ENCODE assay signal across 8 cellular contexts in the genomic region with DNA sequence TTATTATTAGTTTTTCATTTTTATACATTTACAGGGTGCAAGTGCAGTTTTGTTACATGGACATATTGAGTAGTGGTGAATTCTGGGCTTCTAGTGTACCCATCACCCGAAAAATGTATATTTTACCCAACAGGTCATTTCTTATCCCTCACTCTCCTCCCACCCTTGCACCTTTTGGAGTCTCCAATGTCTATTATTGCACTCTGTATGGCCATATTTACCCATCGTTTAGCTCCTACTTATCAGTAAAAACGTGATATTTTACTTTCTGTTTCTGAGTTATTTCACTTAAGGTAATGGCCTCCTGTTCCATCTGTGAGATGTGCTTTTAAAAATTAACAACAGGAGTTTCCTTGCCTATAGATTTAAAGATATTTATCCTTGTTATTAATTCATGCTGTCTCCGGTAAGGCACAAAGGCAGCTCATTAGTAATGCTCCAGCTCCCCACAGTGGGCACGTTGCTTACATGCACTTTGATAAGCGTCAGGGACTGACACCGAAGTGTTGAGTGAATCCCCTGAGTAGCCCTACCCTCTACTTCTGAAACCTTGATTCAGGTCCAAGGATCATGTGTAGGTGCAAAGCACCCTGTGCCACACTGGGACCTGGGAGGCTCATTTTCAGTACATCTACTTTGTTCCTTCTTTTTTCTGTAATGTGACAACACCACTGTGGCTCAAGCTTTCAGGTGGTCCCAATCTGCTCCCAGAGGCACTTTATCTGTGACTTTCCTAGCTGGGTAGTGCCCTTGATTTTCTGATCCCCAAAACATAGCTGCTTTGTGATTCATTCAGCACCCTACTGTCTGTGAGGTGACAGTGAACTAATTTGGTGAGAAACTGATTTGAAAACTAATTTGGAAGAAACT. TPM values are rescaled to one million over a fixed set of nuclear protein-coding genes. Genes with fewer than 3 reads are reported as not detected.
A peak's percentile ranks its signal among the peaks of the same experiment; 100 is the strongest.
DNase-seq lines count a peak whose midpoint lies in the region; ATAC-seq and TF ChIP-seq lines count a peak whose summit lies in the region.

No MANE protein-coding gene starts in this region.

- peak; percentile 91 for ATAC-seq in GM19372 (IDR thresholded peaks at IDR 0.05; ENCODE audit: low read depth, unreplicated experiment)
- ATAC-seq in HG03196 (IDR thresholded peaks at IDR 0.05; ENCODE audit: unreplicated experiment): peak; percentile 86
- peak; percentile 54 to 77 for ATAC-seq in activated T-cell treated with anti-CD3 and anti-CD28 coated beads, Interleukin-2, amount 50 U/mL, for 4 hours
- peak; percentile 51 to 89 (median 88) for ATAC-seq in heart left ventricle

- intact Hi-C loops in heart left ventricle (cut with DNase I): loop anchor here (2.0 to 10.0 kb wide), 9 partner anchors 73 to 380 kb away; no protein-coding TSS in a partner anchor

- no peaks in the 10 kb centered on the region for H3K9me3 ChIP-seq in heart left ventricle
- no peaks in the 10 kb centered on the region for H3K9me3 ChIP-seq in smooth muscle cell (replicated peaks; ENCODE audit: low read depth)

- H3K36me3 ChIP-seq in heart left ventricle (no peaks in the 10 kb centered on the region), smooth muscle cell (ENCODE audit: low read depth) (no peaks in the 10 kb centered on the region)

- H3K4me2 ChIP-seq in smooth muscle cell: no peak overlapping the region

- H3K9me3 Mint-ChIP-seq in activated T-cell treated with anti-CD3 and anti-CD28 coated beads, Interleukin-2, amount 50 U/mL, for 4 hours: no peaks in the 10 kb centered on the region

- H3K27ac ChIP-seq in heart left ventricle (no peak overlapping the region), smooth muscle cell (ENCODE audit: low read depth) (no peak overlapping the region)

- TF ChIP-seq CTCF in heart left ventricle (IDR thresholded peaks at IDR 0.05) (peak; percentile 22 to 67 (median 54)), smooth muscle cell (IDR thresholded peaks at IDR 0.05; ENCODE audit: borderline replicate concordance, insufficient read depth, poor library complexity, severe bottlenecking) (peak; percentile 50)

- 13 to 15% (median 13%) methylated on average over 7 of the region's 7 CpGs for WGBS in heart left ventricle, 4 donors
- 30% methylated on average over 7 of the region's 7 CpGs for WGBS in smooth muscle cell (ENCODE audit: low lambda C conversion rate)

- H3K79me2 ChIP-seq in smooth muscle cell (ENCODE audit: low read depth): no peaks in the 10 kb centered on the region

- H3K27me3 ChIP-seq in heart left ventricle: peaks cover 0 to 3% (median 0%) of the 10 kb centered on the region in 9 donors
- H3K27me3 ChIP-seq in smooth muscle cell (ENCODE audit: low read depth): no peaks in the 10 kb centered on the region

- H3K4me1 Mint-ChIP-seq in activated T-cell treated with anti-CD3 and anti-CD28 coated beads, Interleukin-2, amount 50 U/mL, for 4 hours (ENCODE audit: low read depth): no peaks in the 10 kb centered on the region

- no peak for TF ChIP-seq POLR2A in heart left ventricle (IDR thresholded peaks at IDR 0.05)

- no peak overlapping the region for H3K9ac ChIP-seq in smooth muscle cell (ENCODE audit: low read depth)

- DNase-seq in DMS153 treated with DMSO at 0.1 percent for 48 hours (lab: John Stamatoyannopoulos, UW; ENCODE audit: unreplicated experiment): peak; percentile 41
- peak; percentile 24 for DNase-seq in NCI-H226
- DNase-seq in activated T-cell treated with anti-CD3 and anti-CD28 coated beads, Interleukin-2, amount 50 U/mL, for 4 hours: peak; percentile 9
- peak in 4 of 5 donors; percentile 8 to 43 (median 32) for DNase-seq in heart left ventricle
- no peak for DNase-seq in smooth muscle cell (lab: John Stamatoyannopoulos, UW; ENCODE audit: unreplicated experiment)
- DNase-seq in central memory CD4-positive, alpha-beta T cell: no peak

- H3F3A ChIP-seq in smooth muscle cell (ENCODE audit: low read depth): no peaks in the 10 kb centered on the region

- H3K4me3 ChIP-seq in heart left ventricle: peak overlapping the region in 1 of 12 donors; percentile 8
- no peak overlapping the region for H3K4me3 ChIP-seq in smooth muscle cell

- H3K36me3 Mint-ChIP-seq in activated T-cell treated with anti-CD3 and anti-CD28 coated beads, Interleukin-2, amount 50 U/mL, for 4 hours (ENCODE audit: insufficient read depth): no peaks in the 10 kb centered on the region

- peaks cover 8% of the 10 kb centered on the region for H3K27me3 Mint-ChIP-seq in activated T-cell treated with anti-CD3 and anti-CD28 coated beads, Interleukin-2, amount 50 U/mL, for 4 hours (ENCODE audit: low read depth)

- H4K20me1 ChIP-seq in smooth muscle cell (ENCODE audit: low read depth): no peaks in the 10 kb centered on the region

- H3K4me3 Mint-ChIP-seq in activated T-cell treated with anti-CD3 and anti-CD28 coated beads, Interleukin-2, amount 50 U/mL, for 4 hours: no peak overlapping the region

- H3K4me1 ChIP-seq in heart left ventricle (peaks cover 0 to 4% (median 0%) of the 10 kb centered on the region in 12 donors), smooth muscle cell (ENCODE audit: low read depth) (no peaks in the 10 kb centered on the region)

- no peak overlapping the region for H2AFZ ChIP-seq in smooth muscle cell (ENCODE audit: low read depth)

RNA-seq across cellular contexts. Expression of a gene that starts 27.3 kb away (rescaled TPM):
- not detected for total RNA-seq in activated T-cell treated with anti-CD3 and anti-CD28 coated beads, Interleukin-2, amount 50 U/mL, for 4 hours
- total RNA-seq in heart left ventricle: under 1 TPM in 4 of 9 donors, not detected in 5; 0.10 to 0.43 (median 0.29) TPM
- polyA plus RNA-seq in heart left ventricle: not detected
- not detected in 2 replicates for total RNA-seq in smooth muscle cell
- polyA plus RNA-seq in smooth muscle cell: not detected in 2 replicates

RNA-seq across cellular contexts. Expression of a gene that starts 52.8 kb away (rescaled TPM):
- total RNA-seq in activated T-cell treated with anti-CD3 and anti-CD28 coated beads, Interleukin-2, amount 50 U/mL, for 4 hours: not detected
- total RNA-seq in heart left ventricle: under 1 TPM in 3 of 9 donors, not detected in 6; 0.09 to 0.46 (median 0.38) TPM
- polyA plus RNA-seq in heart left ventricle: not detected
- not detected in 2 replicates for total RNA-seq in smooth muscle cell
- not detected in 2 replicates for polyA plus RNA-seq in smooth muscle cell

Comparison
In these comparisons a context has a peak if more than half of its experiments do, and no peak if none do; other contexts are left out.
1. DNase-seq: peak in DMS153 treated with DMSO at 0.1 percent for 48 hours (single experiment), NCI-H226 (single experiment), activated T-cell treated with anti-CD3 and anti-CD28 coated beads, Interleukin-2, amount 50 U/mL, for 4 hours (single experiment) and heart left ventricle (4 of 5); none in smooth muscle cell (single experiment) and central memory CD4-positive, alpha-beta T cell (single experiment).
2. Peak in every context shown above with its lines, with median percentiles within 50 percentile points of each other: ATAC-seq.